Comparison of ENCODE assay signal across 2 cellular contexts in genomic region chr1:180881806-180882509, GRCh38.
TF ChIP-seq lines count a peak whose summit lies in the region.

No MANE protein-coding gene starts in this region.

TF ChIP-seq in IMR-90, 13 proteins besides CTCF, POLR2A, EP300 and RAD21:
- TF ChIP-seq CHD1 (IDR thresholded peaks at IDR 0.05; ENCODE audit: low read depth, low read length) = no peak
- no peak for TF ChIP-seq MAZ (IDR thresholded peaks at IDR 0.05; ENCODE audit: borderline replicate concordance, low read depth, low read length)
- peak; percentile 65 for TF ChIP-seq CEBPB (IDR thresholded peaks at IDR 0.05; ENCODE audit: low read depth, low read length)
- no peak for TF ChIP-seq RCOR1 (IDR thresholded peaks at IDR 0.05; ENCODE audit: insufficient replicate concordance, low read length)
- TF ChIP-seq SMC3 (IDR thresholded peaks at IDR 0.05; ENCODE audit: low read depth, low read length) = peak; percentile 68
- TF ChIP-seq MAFK (IDR thresholded peaks at IDR 0.05; ENCODE audit: low read depth, low read length) = no peak
- no peak for TF ChIP-seq FOS (IDR thresholded peaks at IDR 0.05; ENCODE audit: low read depth, low read length)
- TF ChIP-seq, protein P1, sequence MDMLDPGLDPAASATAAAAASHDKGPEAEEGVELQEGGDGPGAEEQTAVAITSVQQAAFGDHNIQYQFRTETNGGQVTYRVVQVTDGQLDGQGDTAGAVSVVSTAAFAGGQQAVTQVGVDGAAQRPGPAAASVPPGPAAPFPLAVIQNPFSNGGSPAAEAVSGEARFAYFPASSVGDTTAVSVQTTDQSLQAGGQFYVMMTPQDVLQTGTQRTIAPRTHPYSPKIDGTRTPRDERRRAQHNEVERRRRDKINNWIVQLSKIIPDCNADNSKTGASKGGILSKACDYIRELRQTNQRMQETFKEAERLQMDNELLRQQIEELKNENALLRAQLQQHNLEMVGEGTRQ (IDR thresholded peaks at IDR 0.05; ENCODE audit: low read depth, low read length) = no peak
- no peak for TF ChIP-seq MXI1 (IDR thresholded peaks at IDR 0.05; ENCODE audit: borderline replicate concordance, low read depth, low read length)
- TF ChIP-seq NFE2L2 (IDR thresholded peaks at IDR 0.05; ENCODE audit: low read depth, low read length) = no peak
- no peak for TF ChIP-seq RFX5 (IDR thresholded peaks at IDR 0.05; ENCODE audit: low read depth, low read length)
- TF ChIP-seq, protein P2, sequence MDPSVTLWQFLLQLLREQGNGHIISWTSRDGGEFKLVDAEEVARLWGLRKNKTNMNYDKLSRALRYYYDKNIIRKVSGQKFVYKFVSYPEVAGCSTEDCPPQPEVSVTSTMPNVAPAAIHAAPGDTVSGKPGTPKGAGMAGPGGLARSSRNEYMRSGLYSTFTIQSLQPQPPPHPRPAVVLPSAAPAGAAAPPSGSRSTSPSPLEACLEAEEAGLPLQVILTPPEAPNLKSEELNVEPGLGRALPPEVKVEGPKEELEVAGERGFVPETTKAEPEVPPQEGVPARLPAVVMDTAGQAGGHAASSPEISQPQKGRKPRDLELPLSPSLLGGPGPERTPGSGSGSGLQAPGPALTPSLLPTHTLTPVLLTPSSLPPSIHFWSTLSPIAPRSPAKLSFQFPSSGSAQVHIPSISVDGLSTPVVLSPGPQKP (IDR thresholded peaks at IDR 0.05; ENCODE audit: borderline replicate concordance, low read depth, low read length) = no peak
TF ChIP-seq in IMR-90: peak in this region for 2.

TF ChIP-seq in liver, 16 proteins besides CTCF, POLR2A, EP300 and RAD21:
- TF ChIP-seq RXRA (IDR thresholded peaks at IDR 0.05) = no peak
- TF ChIP-seq NR2F2 (IDR thresholded peaks at IDR 0.05) = no peak
- TF ChIP-seq, protein P3, sequence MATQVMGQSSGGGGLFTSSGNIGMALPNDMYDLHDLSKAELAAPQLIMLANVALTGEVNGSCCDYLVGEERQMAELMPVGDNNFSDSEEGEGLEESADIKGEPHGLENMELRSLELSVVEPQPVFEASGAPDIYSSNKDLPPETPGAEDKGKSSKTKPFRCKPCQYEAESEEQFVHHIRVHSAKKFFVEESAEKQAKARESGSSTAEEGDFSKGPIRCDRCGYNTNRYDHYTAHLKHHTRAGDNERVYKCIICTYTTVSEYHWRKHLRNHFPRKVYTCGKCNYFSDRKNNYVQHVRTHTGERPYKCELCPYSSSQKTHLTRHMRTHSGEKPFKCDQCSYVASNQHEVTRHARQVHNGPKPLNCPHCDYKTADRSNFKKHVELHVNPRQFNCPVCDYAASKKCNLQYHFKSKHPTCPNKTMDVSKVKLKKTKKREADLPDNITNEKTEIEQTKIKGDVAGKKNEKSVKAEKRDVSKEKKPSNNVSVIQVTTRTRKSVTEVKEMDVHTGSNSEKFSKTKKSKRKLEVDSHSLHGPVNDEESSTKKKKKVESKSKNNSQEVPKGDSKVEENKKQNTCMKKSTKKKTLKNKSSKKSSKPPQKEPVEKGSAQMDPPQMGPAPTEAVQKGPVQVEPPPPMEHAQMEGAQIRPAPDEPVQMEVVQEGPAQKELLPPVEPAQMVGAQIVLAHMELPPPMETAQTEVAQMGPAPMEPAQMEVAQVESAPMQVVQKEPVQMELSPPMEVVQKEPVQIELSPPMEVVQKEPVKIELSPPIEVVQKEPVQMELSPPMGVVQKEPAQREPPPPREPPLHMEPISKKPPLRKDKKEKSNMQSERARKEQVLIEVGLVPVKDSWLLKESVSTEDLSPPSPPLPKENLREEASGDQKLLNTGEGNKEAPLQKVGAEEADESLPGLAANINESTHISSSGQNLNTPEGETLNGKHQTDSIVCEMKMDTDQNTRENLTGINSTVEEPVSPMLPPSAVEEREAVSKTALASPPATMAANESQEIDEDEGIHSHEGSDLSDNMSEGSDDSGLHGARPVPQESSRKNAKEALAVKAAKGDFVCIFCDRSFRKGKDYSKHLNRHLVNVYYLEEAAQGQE (IDR thresholded peaks at IDR 0.05) = no peak
- TF ChIP-seq JUND (IDR thresholded peaks at IDR 0.05) = no peak
- TF ChIP-seq, protein P4, sequence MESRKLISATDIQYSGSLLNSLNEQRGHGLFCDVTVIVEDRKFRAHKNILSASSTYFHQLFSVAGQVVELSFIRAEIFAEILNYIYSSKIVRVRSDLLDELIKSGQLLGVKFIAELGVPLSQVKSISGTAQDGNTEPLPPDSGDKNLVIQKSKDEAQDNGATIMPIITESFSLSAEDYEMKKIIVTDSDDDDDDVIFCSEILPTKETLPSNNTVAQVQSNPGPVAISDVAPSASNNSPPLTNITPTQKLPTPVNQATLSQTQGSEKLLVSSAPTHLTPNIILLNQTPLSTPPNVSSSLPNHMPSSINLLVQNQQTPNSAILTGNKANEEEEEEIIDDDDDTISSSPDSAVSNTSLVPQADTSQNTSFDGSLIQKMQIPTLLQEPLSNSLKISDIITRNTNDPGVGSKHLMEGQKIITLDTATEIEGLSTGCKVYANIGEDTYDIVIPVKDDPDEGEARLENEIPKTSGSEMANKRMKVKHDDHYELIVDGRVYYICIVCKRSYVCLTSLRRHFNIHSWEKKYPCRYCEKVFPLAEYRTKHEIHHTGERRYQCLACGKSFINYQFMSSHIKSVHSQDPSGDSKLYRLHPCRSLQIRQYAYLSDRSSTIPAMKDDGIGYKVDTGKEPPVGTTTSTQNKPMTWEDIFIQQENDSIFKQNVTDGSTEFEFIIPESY (IDR thresholded peaks at IDR 0.05) = no peak
- no peak for TF ChIP-seq HNF4A (conservative IDR thresholded peaks at IDR 0.05)
- no peak for TF ChIP-seq MAX (IDR thresholded peaks at IDR 0.05)
- no peak for TF ChIP-seq ATF3 (IDR thresholded peaks at IDR 0.05)
- TF ChIP-seq FOXA2 (IDR thresholded peaks at IDR 0.05) = no peak
- TF ChIP-seq HNF4G (IDR thresholded peaks at IDR 0.05) = no peak
- TF ChIP-seq FOXA1 (IDR thresholded peaks at IDR 0.05) = no peak
- TF ChIP-seq GABPA (IDR thresholded peaks at IDR 0.05 in 1 of 2, conservative IDR thresholded peaks at IDR 0.05 in 1 of 2) = no peak
- no peak for TF ChIP-seq EGR1 (IDR thresholded peaks at IDR 0.05; ENCODE audit: low read depth in 2 of 2)
- TF ChIP-seq YY1 (IDR thresholded peaks at IDR 0.05) = no peak
- TF ChIP-seq TAF1 (conservative IDR thresholded peaks at IDR 0.05) = no peak
- no peak for TF ChIP-seq SP1 (IDR thresholded peaks at IDR 0.05)
